ENCODE assay signal across 28 cellular contexts in genomic region chr4:89700766-89701165, GRCh38.
"Had no signal": no experiment of that assay in that cellular context is flagged by ENCODE, and none has a peak within 500 bp of the region (broad histone marks: within the 10 kb centered on the region; RNA-seq: fewer than 3 reads in every experiment).

No MANE protein-coding gene starts in this region.

- H3K36me3 Mint-ChIP-seq: activated naive CD8-positive, alpha-beta T cell; natural killer cell; stimulated activated effector memory CD8-positive, alpha-beta T cell treated with anti-CD3 and anti-CD28 coated beads, Interleukin-12 subunit alpha, Interleukin-12 subunit beta, amount 100 ng/mL, for 72 hours had no signal

- H3K27me3 ChIP-seq: colonic mucosa, dorsolateral prefrontal cortex, heart right ventricle, neutrophil, ovary, vagina had no signal

- ATAC-seq: activated CD4-positive, CD25-positive, alpha-beta regulatory T cell treated with anti-CD3 and anti-CD28 coated beads, Interleukin-2, amount 50 U/mL, for 24 hours; effector memory CD8-positive, alpha-beta T cell; heart right ventricle; natural killer cell; sciatic nerve; stimulated activated effector memory CD8-positive, alpha-beta T cell treated with anti-CD3 and anti-CD28 coated beads, Interleukin-12 subunit alpha, Interleukin-12 subunit beta, amount 100 ng/mL, for 72 hours had no signal

- H3K9me3 ChIP-seq: colonic mucosa, heart right ventricle, neutrophil, ovary, thoracic aorta, vagina had no signal

- H3K9me3 Mint-ChIP-seq: effector memory CD8-positive, alpha-beta T cell; natural killer cell; stimulated activated effector memory CD8-positive, alpha-beta T cell treated with anti-CD3 and anti-CD28 coated beads, Interleukin-12 subunit alpha, Interleukin-12 subunit beta, amount 100 ng/mL, for 72 hours; stimulated activated naive CD8-positive, alpha-beta T cell treated with anti-CD3 and anti-CD28 coated beads, Interleukin-15, Interleukin-2, amounts not matched to agents 100 ng/mL and 50 ng/mL, for 24 hours; T-helper 1 cell treated with Interleukin-12 subunit alpha and Interleukin-12 subunit beta and Interleukin-4 antibody, amounts not matched to agents 30 μg/mL and 1 μg/mL, for 36 hours had no signal

- H3K27ac ChIP-seq: colonic mucosa, dorsolateral prefrontal cortex, heart right ventricle, neutrophil, ovary, skin epidermis, thoracic aorta, vagina, WERI-Rb-1 had no signal

- H3K27ac Mint-ChIP-seq: activated naive CD8-positive, alpha-beta T cell; effector memory CD8-positive, alpha-beta T cell; natural killer cell; progenitor cell of endocrine pancreas; stimulated activated effector memory CD8-positive, alpha-beta T cell treated with anti-CD3 and anti-CD28 coated beads, Interleukin-12 subunit alpha, Interleukin-12 subunit beta, amount 100 ng/mL, for 72 hours; stimulated activated naive CD8-positive, alpha-beta T cell treated with anti-CD3 and anti-CD28 coated beads, Interleukin-15, Interleukin-2, amounts not matched to agents 100 ng/mL and 50 ng/mL, for 24 hours; T-helper 1 cell treated with Interleukin-12 subunit alpha and Interleukin-12 subunit beta and Interleukin-4 antibody, amounts not matched to agents 30 μg/mL and 1 μg/mL, for 36 hours had no signal

- H3K4me1 Mint-ChIP-seq: natural killer cell; stimulated activated effector memory CD8-positive, alpha-beta T cell treated with anti-CD3 and anti-CD28 coated beads, Interleukin-12 subunit alpha, Interleukin-12 subunit beta, amount 100 ng/mL, for 72 hours had no signal

- H3K27me3 Mint-ChIP-seq: activated naive CD8-positive, alpha-beta T cell; progenitor cell of endocrine pancreas; stimulated activated naive CD8-positive, alpha-beta T cell treated with anti-CD3 and anti-CD28 coated beads, Interleukin-15, Interleukin-2, amounts not matched to agents 100 ng/mL and 50 ng/mL, for 24 hours had no signal

- H3K36me3 ChIP-seq: colonic mucosa, heart right ventricle, neutrophil, ovary, thoracic aorta, vagina, WERI-Rb-1 had no signal

- H3K4me3 Mint-ChIP-seq: activated naive CD8-positive, alpha-beta T cell; effector memory CD8-positive, alpha-beta T cell; natural killer cell; stimulated activated effector memory CD8-positive, alpha-beta T cell treated with anti-CD3 and anti-CD28 coated beads, Interleukin-12 subunit alpha, Interleukin-12 subunit beta, amount 100 ng/mL, for 72 hours; stimulated activated naive CD8-positive, alpha-beta T cell treated with anti-CD3 and anti-CD28 coated beads, Interleukin-15, Interleukin-2, amounts not matched to agents 100 ng/mL and 50 ng/mL, for 24 hours; T-helper 1 cell treated with Interleukin-12 subunit alpha and Interleukin-12 subunit beta and Interleukin-4 antibody, amounts not matched to agents 30 μg/mL and 1 μg/mL, for 36 hours had no signal

- H3K4me1 ChIP-seq: colonic mucosa, heart right ventricle, vagina had no signal

- H3K4me3 ChIP-seq: colonic mucosa, dorsolateral prefrontal cortex, heart right ventricle, ovary, skin epidermis, thoracic aorta, vagina had no signal

- DNase-seq: activated CD4-positive, alpha-beta T cell treated with anti-CD3 and anti-CD28 coated beads for 48 hours; activated CD4-positive, alpha-beta T cell treated with anti-CD3 and anti-CD28 coated beads, Interleukin-2, amount 50 U/mL, for 48 hours; activated CD8-positive, alpha-beta memory T cell treated with anti-CD3 and anti-CD28 coated beads for 24 hours; activated effector memory CD4-positive, alpha-beta T cell treated with Interleukin-2 at 50 U/mL for 16 hours; activated naive CD4-positive, alpha-beta T cell treated with Interleukin-2 at 50 U/mL for 16 hours; anterior cingulate cortex; colonic mucosa; dorsolateral prefrontal cortex; effector memory CD8-positive, alpha-beta T cell; heart right ventricle; mesenchymal stem cell; natural killer cell; ovary; stimulated activated CD4-positive, alpha-beta T cell treated with anti-CD3 and anti-CD28 coated beads, Interleukin-4, amount 100 ng/mL, for 24 hours; T-helper 9 cell; trophoblast cell; WERI-Rb-1 had no signal
